In the genomic region with DNA sequence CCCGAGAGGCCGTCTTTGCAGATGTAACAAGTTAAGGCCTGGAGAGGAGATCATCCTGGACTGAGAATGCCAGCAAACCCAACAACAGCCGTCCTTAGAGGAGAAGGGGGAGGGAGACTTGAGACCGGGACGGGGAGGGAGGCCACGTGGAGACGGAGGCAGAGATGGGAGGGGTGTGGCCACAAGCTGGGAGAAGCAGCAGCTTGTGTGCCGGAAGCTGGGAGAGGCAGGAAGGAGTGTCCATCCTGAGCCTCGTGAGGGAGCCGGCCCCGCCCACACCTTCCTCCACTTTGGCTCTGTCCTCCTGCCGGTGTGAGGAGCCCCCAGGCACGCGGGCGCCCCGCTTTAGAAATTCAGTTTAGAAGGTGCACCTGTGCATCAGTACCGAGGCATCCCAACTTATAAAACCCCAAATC, we compare ENCODE assay signal across 8 cellular contexts.
DNase-seq lines count a peak whose midpoint lies in the region; ATAC-seq and TF ChIP-seq lines count a peak whose summit lies in the region.

No MANE protein-coding gene starts in this region.

- peaks cover 29% of the 10 kb centered on the region for H3K4me1 Mint-ChIP-seq in activated CD4-positive, alpha-beta T cell treated with anti-CD3 and anti-CD28 coated beads, Interleukin-2, amount 10 ng/mL, durations not matched to agents 7 days and 5 days
- H3K4me1 Mint-ChIP-seq in T-helper 2 cell treated with Interferon-gamma antibody and Interleukin-4, amounts not matched to agents 5 μg/mL and 100 μg/mL, for 36 hours (ENCODE audit: low read depth) = peaks cover 16% of the 10 kb centered on the region

- H3K36me3 Mint-ChIP-seq in activated CD4-positive, alpha-beta T cell treated with anti-CD3 and anti-CD28 coated beads, Interleukin-2, amount 10 ng/mL, durations not matched to agents 7 days and 5 days (ENCODE audit: low read depth) = no peaks in the 10 kb centered on the region
- H3K36me3 Mint-ChIP-seq in T-helper 2 cell treated with Interferon-gamma antibody and Interleukin-4, amounts not matched to agents 5 μg/mL and 100 μg/mL, for 36 hours (ENCODE audit: low read depth) = no peaks in the 10 kb centered on the region

- intact Hi-C loops in posterior vena cava (cut with DNase I) = no loop called here

- POLR2A ChIA-PET in activated CD4-positive, alpha-beta T cell treated with anti-CD3 and anti-CD28 coated beads, Interleukin-2, amount 10 ng/mL, durations not matched to agents 7 days and 5 days (lab: Charles Lee) = interaction anchor here (0.7 kb wide), 1 partner anchor 171 kb away, joined by 3 read pairs; no protein-coding TSS in a partner anchor

- ATAC-seq in HG03342 (IDR thresholded peaks at IDR 0.05; ENCODE audit: unreplicated experiment) = no peak

- DNase-seq in activated CD4-positive, alpha-beta T cell treated with anti-CD3 and anti-CD28 coated beads, Interleukin-2, amount 10 ng/mL, durations not matched to agents 7 days and 5 days = peak; percentile 29
- no peak for DNase-seq in activated CD4-positive, alpha-beta T cell treated with anti-CD3 and anti-CD28 coated beads for 4 hours
- peak; percentile 60 for DNase-seq in NCI-H1105 (lab: John Stamatoyannopoulos, UW)
- no peak for DNase-seq in T-helper 2 cell treated with Interferon-gamma antibody and Interleukin-4, amounts not matched to agents 5 μg/mL and 100 μg/mL, for 36 hours (ENCODE audit: low spot score)
- peak; percentile 39 for DNase-seq in fibroblast of the aortic adventitia (ENCODE audit: low read depth)
- DNase-seq in posterior vena cava (ENCODE audit: low spot score) = peak; percentile 73
- no peak for DNase-seq in effector CD4-positive, alpha-beta T cell

- CTCF ChIA-PET in activated CD4-positive, alpha-beta T cell treated with anti-CD3 and anti-CD28 coated beads, Interleukin-2, amount 10 ng/mL, durations not matched to agents 7 days and 5 days (lab: Charles Lee) = interaction anchor here (0.8 kb wide), 1 partner anchor 17 kb away, joined by 3 read pairs; no protein-coding TSS in a partner anchor

- H3K9me3 Mint-ChIP-seq in activated CD4-positive, alpha-beta T cell treated with anti-CD3 and anti-CD28 coated beads, Interleukin-2, amount 10 ng/mL, durations not matched to agents 7 days and 5 days = no peaks in the 10 kb centered on the region
- H3K9me3 Mint-ChIP-seq in T-helper 2 cell treated with Interferon-gamma antibody and Interleukin-4, amounts not matched to agents 5 μg/mL and 100 μg/mL, for 36 hours = no peaks in the 10 kb centered on the region

- H3K4me3 Mint-ChIP-seq in activated CD4-positive, alpha-beta T cell treated with anti-CD3 and anti-CD28 coated beads, Interleukin-2, amount 10 ng/mL, durations not matched to agents 7 days and 5 days = peak overlapping the region; percentile 53
- peak overlapping the region; percentile 76 for H3K4me3 Mint-ChIP-seq in T-helper 2 cell treated with Interferon-gamma antibody and Interleukin-4, amounts not matched to agents 5 μg/mL and 100 μg/mL, for 36 hours

- H3K27ac Mint-ChIP-seq in activated CD4-positive, alpha-beta T cell treated with anti-CD3 and anti-CD28 coated beads, Interleukin-2, amount 10 ng/mL, durations not matched to agents 7 days and 5 days = peak overlapping the region; percentile 65
- peak overlapping the region; percentile 20 for H3K27ac Mint-ChIP-seq in T-helper 2 cell treated with Interferon-gamma antibody and Interleukin-4, amounts not matched to agents 5 μg/mL and 100 μg/mL, for 36 hours

- peaks cover 15% of the 10 kb centered on the region for H3K27me3 Mint-ChIP-seq in activated CD4-positive, alpha-beta T cell treated with anti-CD3 and anti-CD28 coated beads, Interleukin-2, amount 10 ng/mL, durations not matched to agents 7 days and 5 days
- H3K27me3 Mint-ChIP-seq in T-helper 2 cell treated with Interferon-gamma antibody and Interleukin-4, amounts not matched to agents 5 μg/mL and 100 μg/mL, for 36 hours (ENCODE audit: low read depth) = no peaks in the 10 kb centered on the region

- TF ChIP-seq CTCF in fibroblast of the aortic adventitia (IDR thresholded peaks at IDR 0.05; ENCODE audit: insufficient read depth, low read length) = no peak

- H3K4me3 ChIP-seq in fibroblast of the aortic adventitia (ENCODE audit: low read depth, low read length) = peak overlapping the region; percentile 1

Comparison
In these comparisons a context has a peak if more than half of its experiments do, and no peak if none do; other contexts are left out.
1. DNase-seq: peak in activated CD4-positive, alpha-beta T cell treated with anti-CD3 and anti-CD28 coated beads, Interleukin-2, amount 10 ng/mL, durations not matched to agents 7 days and 5 days (single experiment), NCI-H1105 (single experiment), fibroblast of the aortic adventitia (single experiment) and posterior vena cava (single experiment); none in activated CD4-positive, alpha-beta T cell treated with anti-CD3 and anti-CD28 coated beads for 4 hours (0 of 2), T-helper 2 cell treated with Interferon-gamma antibody and Interleukin-4, amounts not matched to agents 5 μg/mL and 100 μg/mL, for 36 hours (single experiment) and effector CD4-positive, alpha-beta T cell (single experiment).